In the genomic region with DNA sequence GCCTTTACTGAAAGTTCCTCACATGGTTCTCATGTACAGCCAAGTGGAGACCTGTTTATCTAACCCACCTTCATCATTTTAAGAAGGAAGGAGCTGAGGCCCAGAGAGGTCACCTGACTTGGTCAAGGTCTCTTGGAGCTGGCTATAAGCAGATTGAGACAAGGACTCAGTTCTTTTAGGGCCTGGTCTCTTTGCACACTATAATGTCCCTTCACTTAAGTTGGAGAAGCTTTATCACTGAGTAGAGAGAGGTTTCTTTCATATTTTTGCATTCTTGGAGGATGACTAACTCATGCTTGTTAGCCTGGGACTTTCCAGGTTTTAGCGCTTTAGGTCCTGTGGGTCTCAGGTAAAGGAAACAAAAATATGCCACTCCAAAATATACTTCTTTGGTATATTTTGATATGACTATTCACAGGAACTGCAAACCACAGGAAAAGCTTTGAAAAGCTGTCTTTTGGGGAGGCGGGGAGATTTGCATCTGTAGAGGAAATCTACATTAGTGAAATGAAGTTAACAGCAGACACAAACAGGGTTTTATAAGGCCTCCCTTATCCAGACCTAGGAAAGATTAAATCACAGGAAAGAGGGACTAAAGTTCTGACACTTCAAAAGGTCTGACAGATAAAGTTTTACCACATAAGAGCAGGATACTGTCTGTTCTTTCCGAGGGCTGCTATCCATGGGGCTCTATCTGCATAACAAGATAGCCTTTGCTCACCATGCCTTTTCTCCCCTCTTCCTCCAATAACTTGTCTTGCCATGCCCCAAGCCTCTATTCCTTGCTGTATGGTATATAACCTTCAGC, we compare ENCODE assay signal across 8 cellular contexts.
DNase-seq lines count a peak whose midpoint lies in the region; ATAC-seq and TF ChIP-seq lines count a peak whose summit lies in the region.

No MANE protein-coding gene starts in this region.

- TF ChIP-seq CTCF in activated B cell treated with CpG ODN at 0.5 μM for 24 hours (IDR thresholded peaks at IDR 0.05): no peak

- CTCF ChIA-PET in activated B cell treated with CpG ODN at 0.5 μM for 24 hours (lab: Charles Lee): interaction anchor here (1.0 kb wide), 1 partner anchor 499 kb away, joined by 3 read pairs; no protein-coding TSS in a partner anchor

- no peaks in the 10 kb centered on the region for H3K9me3 Mint-ChIP-seq in activated B cell treated with CpG ODN at 0.5 μM for 24 hours

- H3K27me3 Mint-ChIP-seq in activated B cell treated with CpG ODN at 0.5 μM for 24 hours: no peaks in the 10 kb centered on the region

- H3K4me1 Mint-ChIP-seq in activated B cell treated with CpG ODN at 0.5 μM for 24 hours: peaks cover 59% of the 10 kb centered on the region

- intact Hi-C loops in activated B cell treated with CpG ODN at 0.5 μM for 24 hours (cut with micrococcal nuclease): loop anchor here (1.0 to 5.0 kb wide), 6 partner anchors 11 to 488 kb away; no protein-coding TSS in a partner anchor

- H3K27ac Mint-ChIP-seq in activated B cell treated with CpG ODN at 0.5 μM for 24 hours: peak overlapping the region; percentile 89

- ATAC-seq in GM18517 (IDR thresholded peaks at IDR 0.05; ENCODE audit: unreplicated experiment) (peak; percentile 64), HG03045 (IDR thresholded peaks at IDR 0.05; ENCODE audit: unreplicated experiment) (peak; percentile 55), activated B cell treated with CpG ODN at 0.5 μM for 24 hours (ENCODE audit: low read depth) (peak; percentile 80)

- no peak for DNase-seq in activated B cell treated with CpG ODN at 0.5 μM for 24 hours
- DNase-seq in glomerular endothelial cell (ENCODE audit: extremely low read depth, low read depth, low spot score): peak; percentile 47
- no peak for DNase-seq in NCI-H774 (lab: John Stamatoyannopoulos, UW)
- DNase-seq in putamen (ENCODE audit: low spot score): no peak
- no peak for DNase-seq in inferior parietal cortex (ENCODE audit: extremely low spot score)
- DNase-seq in SK-N-DZ (ENCODE audit: low spot score): no peak

- peak overlapping the region; percentile 52 for H3K4me3 Mint-ChIP-seq in activated B cell treated with CpG ODN at 0.5 μM for 24 hours

- peaks cover 3% of the 10 kb centered on the region for H3K36me3 Mint-ChIP-seq in activated B cell treated with CpG ODN at 0.5 μM for 24 hours (ENCODE audit: low read depth)

- POLR2A ChIA-PET in activated B cell treated with CpG ODN at 0.5 μM for 24 hours (lab: Charles Lee): interaction anchor here (0.6 to 4.0 kb wide), 12 partner anchors 11 to 581 kb away, joined by 3 to 28 read pairs (median 3); no protein-coding TSS in a partner anchor
